16 cellular contexts compared by ENCODE assay signal in the genomic region with DNA sequence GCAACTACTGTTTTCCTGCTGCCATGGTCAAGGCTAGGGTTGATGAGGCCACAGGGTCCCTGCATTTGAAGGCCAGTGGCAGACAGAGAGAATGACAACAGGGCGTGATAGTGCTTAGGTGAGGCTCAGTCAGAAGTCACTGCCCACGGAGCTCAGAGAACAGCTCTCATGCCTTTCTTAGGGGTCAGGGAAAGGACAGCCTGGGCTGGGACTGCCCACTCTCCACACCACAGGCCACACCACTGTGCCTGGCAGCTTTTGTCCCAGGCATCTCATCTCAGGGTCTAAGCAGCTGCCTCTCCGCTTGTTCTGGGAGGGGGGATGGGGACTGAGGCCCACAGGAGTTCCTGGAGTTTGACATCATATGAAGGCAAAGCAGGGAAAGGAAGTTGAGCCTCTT.
"Had no signal": no experiment of that assay in that cellular context is flagged by ENCODE, and none has a peak within 500 bp of the region (broad histone marks: within the 10 kb centered on the region; RNA-seq: fewer than 3 reads in every experiment).

No MANE protein-coding gene starts in this region.

- H3K27ac ChIP-seq: brain microvascular endothelial cell, esophagus squamous epithelium, thoracic aorta had no signal

- H3K4me3 Mint-ChIP-seq: immature natural killer cell; memory B cell; nephron progenitor cell; stimulated activated naive CD8-positive, alpha-beta T cell treated with anti-CD3 and anti-CD28 coated beads, Interleukin-15, Interleukin-2, amounts not matched to agents 100 ng/mL and 50 ng/mL, for 24 hours had no signal

- H3K9me3 Mint-ChIP-seq: activated naive CD4-positive, alpha-beta T cell treated with anti-CD3 and anti-CD28 coated beads, Interleukin-2, amount 50 U/mL, for 72 hours; immature natural killer cell; memory B cell; nephron progenitor cell; stimulated activated naive CD8-positive, alpha-beta T cell treated with anti-CD3 and anti-CD28 coated beads, Interleukin-15, Interleukin-2, amounts not matched to agents 100 ng/mL and 50 ng/mL, for 24 hours had no signal

- H3K4me3 ChIP-seq: esophagus squamous epithelium, thoracic aorta had no signal

- H3K36me3 ChIP-seq: brain microvascular endothelial cell, esophagus squamous epithelium, thoracic aorta had no signal

- H3K27me3 Mint-ChIP-seq: memory B cell had no signal

- H3K27me3 ChIP-seq: brain microvascular endothelial cell had no signal

- H3K36me3 Mint-ChIP-seq: activated naive CD4-positive, alpha-beta T cell treated with anti-CD3 and anti-CD28 coated beads, Interleukin-2, amount 50 U/mL, for 72 hours; immature natural killer cell; memory B cell had no signal

- H3K4me1 Mint-ChIP-seq: memory B cell had no signal

- DNase-seq: activated CD4-positive, alpha-beta T cell treated with anti-CD3 and anti-CD28 coated beads, Interleukin-2, amount 50 U/mL, for 48 hours; activated CD4-positive, CD25-positive, alpha-beta regulatory T cell treated with anti-CD3 and anti-CD28 coated beads, Interleukin-2, amount 50 U/mL, for 72 hours; activated T-cell treated with anti-CD3 and anti-CD28 coated beads, Interleukin-2, amount 50 U/mL, for 1 hour; amniotic stem cell; brain microvascular endothelial cell; cerebellar nuclear complex; esophagus squamous epithelium; foreskin fibroblast; immature natural killer cell; left colon; nephron progenitor cell; stimulated activated CD4-positive, alpha-beta T cell treated with anti-CD3 and anti-CD28 coated beads, Interleukin-15, amount 100 ng/mL, for 24 hours had no signal

- H3K9me3 ChIP-seq: esophagus squamous epithelium, thoracic aorta had no signal

- H3K27ac Mint-ChIP-seq: activated naive CD4-positive, alpha-beta T cell treated with anti-CD3 and anti-CD28 coated beads, Interleukin-2, amount 50 U/mL, for 72 hours; immature natural killer cell; memory B cell; nephron progenitor cell; stimulated activated naive CD8-positive, alpha-beta T cell treated with anti-CD3 and anti-CD28 coated beads, Interleukin-15, Interleukin-2, amounts not matched to agents 100 ng/mL and 50 ng/mL, for 24 hours had no signal

- ATAC-seq: activated naive CD4-positive, alpha-beta T cell treated with anti-CD3 and anti-CD28 coated beads, Interleukin-2, amount 50 U/mL, for 72 hours; left colon had no signal

- H3K4me1 ChIP-seq: esophagus squamous epithelium had no signal
